Comparison of ENCODE assay signal across 1 cellular context in genomic region chr1:3814065-3814464, GRCh38.
TF ChIP-seq lines count a peak whose summit lies in the region.

No MANE protein-coding gene starts in this region.

TF ChIP-seq in GM12878, 131 proteins besides CTCF, POLR2A, EP300 and RAD21:
- no peak for TF ChIP-seq BCL11A (IDR thresholded peaks at IDR 0.05; ENCODE audit: low read depth, low read length)
